Comparison of ENCODE assay signal across 6 cellular contexts in genomic region chr11:124762624-124763155, GRCh38. TPM values are rescaled to one million over a fixed set of nuclear protein-coding genes. Genes with fewer than 3 reads are reported as not detected.
DNase-seq lines count a peak whose midpoint lies in the region; ATAC-seq and TF ChIP-seq lines count a peak whose summit lies in the region.

No MANE protein-coding gene starts in this region.

- peaks cover 0 to 13% of the 10 kb centered on the region in 2 donors for H3K27me3 ChIP-seq in mucosa of rectum (ENCODE audit: control insufficient read depth in 2 of 2, insufficient read depth in 2 of 2, low read length in 2 of 2)

- peak overlapping the region; percentile 94 for H3K4me3 Mint-ChIP-seq in activated naive CD8-positive, alpha-beta T cell treated with anti-CD3 and anti-CD28 coated beads for 36 hours

- H3K9me3 ChIP-seq in mucosa of rectum (ENCODE audit: control insufficient read depth in 2 of 2, low read length in 2 of 2), result no peaks in the 10 kb centered on the region

- CTCF ChIA-PET in GM10248 (lab: Yijun Ruan, JAX), result interaction anchor here (0.5 to 21.1 kb wide), 15 partner anchors 13 to 122 kb away, joined by 3 to 381 read pairs (median 5); partner anchors contain the start of genes MSANTD2, NRGN, SIAE and SPA17

- peaks cover 23 to 30% of the 10 kb centered on the region in 2 donors for H3K4me1 ChIP-seq in mucosa of rectum (ENCODE audit: control insufficient read depth in 2 of 2, insufficient read depth in 2 of 2, low read length in 2 of 2)

- peaks cover 40% of the 10 kb centered on the region for H3K27me3 Mint-ChIP-seq in activated naive CD8-positive, alpha-beta T cell treated with anti-CD3 and anti-CD28 coated beads for 36 hours

- peak; percentile 10 for TF ChIP-seq CTCF in GM10248 (IDR thresholded peaks at IDR 0.05; ENCODE audit: control extremely low read depth, extremely low read depth, low read depth, missing control alignments)

- peak overlapping the region; percentile 74 to 80 for H3K9ac ChIP-seq in mucosa of rectum (ENCODE audit: low read depth in 1 of 2, low read length in 2 of 2)

- intact Hi-C loops in posterior vena cava (cut with DNase I), result loop anchor here (2.0 to 10.0 kb wide), 5 partner anchors 35 to 98 kb away; partner anchors contain the start of gene MSANTD2 (in 1 of the 2)

- H3K4me3 ChIP-seq in mucosa of rectum (ENCODE audit: low read length in 2 of 2), result peak overlapping the region; percentile 85 to 86

- ATAC-seq in HG02938 (IDR thresholded peaks at IDR 0.05; ENCODE audit: unreplicated experiment), result peak; percentile 12

- H3K4me1 Mint-ChIP-seq in activated naive CD8-positive, alpha-beta T cell treated with anti-CD3 and anti-CD28 coated beads for 36 hours, result peaks cover 22% of the 10 kb centered on the region

- POLR2A ChIA-PET in GM10248 (lab: Yijun Ruan, JAX), result no interaction called here

- H3K27ac ChIP-seq in mucosa of rectum (ENCODE audit: low read depth in 2 of 2, low read length in 2 of 2), result peak overlapping the region; percentile 81 to 82

- H3K36me3 Mint-ChIP-seq in activated naive CD8-positive, alpha-beta T cell treated with anti-CD3 and anti-CD28 coated beads for 36 hours, result peaks cover 4% of the 10 kb centered on the region

- H3K9me3 Mint-ChIP-seq in activated naive CD8-positive, alpha-beta T cell treated with anti-CD3 and anti-CD28 coated beads for 36 hours, result no peaks in the 10 kb centered on the region

- DNase-seq in GM10248 (ENCODE audit: extremely low spot score) (peak; percentile 50), posterior vena cava (ENCODE audit: low spot score) (no peak), C1 segment of cervical spinal cord (lab: John Stamatoyannopoulos, UW) (no peak)
- no peak for DNase-seq in activated naive CD8-positive, alpha-beta T cell treated with anti-CD3 and anti-CD28 coated beads for 36 hours

- no peak overlapping the region for H3K27ac Mint-ChIP-seq in activated naive CD8-positive, alpha-beta T cell treated with anti-CD3 and anti-CD28 coated beads for 36 hours

- H3K36me3 ChIP-seq in mucosa of rectum (ENCODE audit: control insufficient read depth in 2 of 2, insufficient read depth in 2 of 2, low read length in 2 of 2), result peaks cover 4 to 8% of the 10 kb centered on the region in 2 donors

RNA-seq across cellular contexts. Expression of gene ESAM, which starts 0.6 kb away (rescaled TPM):
- total RNA-seq in activated naive CD8-positive, alpha-beta T cell treated with anti-CD3 and anti-CD28 coated beads for 36 hours, result 1 to 10 TPM; 1.1 TPM
- 10 to 100 TPM; 71.5 to 76.9 TPM for total RNA-seq in posterior vena cava

RNA-seq across cellular contexts. Expression of gene VSIG2, which starts 10.6 kb away (rescaled TPM):
- total RNA-seq in activated naive CD8-positive, alpha-beta T cell treated with anti-CD3 and anti-CD28 coated beads for 36 hours, result under 1 TPM; 0.18 to 0.31 TPM
- 1 to 10 TPM; 1.1 to 1.2 TPM for total RNA-seq in posterior vena cava

RNA-seq across cellular contexts. Expression of gene NRGN, which starts 22.9 kb away (rescaled TPM):
- total RNA-seq in activated naive CD8-positive, alpha-beta T cell treated with anti-CD3 and anti-CD28 coated beads for 36 hours, result 1 to 10 TPM; 7.8 to 8.1 TPM
- 1 to 10 TPM; 5.1 to 7.6 TPM for total RNA-seq in posterior vena cava

RNA-seq across cellular contexts. Expression of gene MSANTD2, which starts 37.5 kb away (rescaled TPM):
- total RNA-seq in activated naive CD8-positive, alpha-beta T cell treated with anti-CD3 and anti-CD28 coated beads for 36 hours, result 1 to 10 TPM; 7.2 TPM
- total RNA-seq in posterior vena cava, result 10 to 100 TPM; 12.6 to 13.0 TPM

Comparison
In these comparisons a context has a peak if more than half of its experiments do, and no peak if none do; other contexts are left out.
1. RNA of gene ESAM, which starts 0.6 kb away (total RNA-seq): 71.5 to 76.9 TPM in posterior vena cava; 1.1 TPM in activated naive CD8-positive, alpha-beta T cell treated with anti-CD3 and anti-CD28 coated beads for 36 hours; every median in the first group is over 10 times any median in the second.